In the genomic region with DNA sequence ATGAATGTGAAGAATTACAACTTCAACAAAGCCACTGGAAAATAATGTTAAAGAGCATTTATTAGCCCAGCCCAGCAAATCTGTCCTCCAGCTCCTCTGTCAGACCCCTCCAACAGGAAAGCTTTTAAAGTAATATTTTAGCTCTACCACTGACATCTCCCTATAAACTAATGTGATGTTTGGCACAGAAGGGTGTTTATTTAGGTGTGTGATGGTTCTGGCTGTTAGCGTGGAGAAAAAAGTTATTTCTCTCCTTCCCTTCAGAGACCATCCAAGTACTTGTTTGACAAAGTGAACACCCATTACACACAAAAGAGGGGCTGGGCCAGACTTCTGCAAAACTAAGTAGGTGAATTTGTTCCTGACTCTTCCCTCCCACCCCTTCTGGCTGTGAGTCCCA, we compare ENCODE assay signal across 24 cellular contexts.
"Had no signal": no experiment of that assay in that cellular context is flagged by ENCODE, and none has a peak within 500 bp of the region (broad histone marks: within the 10 kb centered on the region; RNA-seq: fewer than 3 reads in every experiment).

No MANE protein-coding gene starts in this region.

- H3K27me3 Mint-ChIP-seq: activated naive CD4-positive, alpha-beta T cell treated with anti-CD3 and anti-CD28 coated beads, Interleukin-2, amount 50 U/mL, for 24 hours; brain had no signal

- H3K9me3 Mint-ChIP-seq: activated CD8-positive, alpha-beta T cell treated with anti-CD3 and anti-CD28 coated beads for 36 hours; T-helper 1 cell treated with Interleukin-12 subunit alpha and Interleukin-12 subunit beta and Interleukin-4 antibody, amounts not matched to agents 30 μg/mL and 1 μg/mL, for 36 hours had no signal

- H3K4me3 Mint-ChIP-seq: activated CD8-positive, alpha-beta T cell treated with anti-CD3 and anti-CD28 coated beads for 36 hours; activated naive CD4-positive, alpha-beta T cell treated with anti-CD3 and anti-CD28 coated beads, Interleukin-2, amount 50 U/mL, for 24 hours; brain; T-helper 1 cell treated with Interleukin-12 subunit alpha and Interleukin-12 subunit beta and Interleukin-4 antibody, amounts not matched to agents 30 μg/mL and 1 μg/mL, for 36 hours had no signal

- H3K27ac Mint-ChIP-seq: activated CD8-positive, alpha-beta T cell treated with anti-CD3 and anti-CD28 coated beads for 36 hours; activated naive CD4-positive, alpha-beta T cell treated with anti-CD3 and anti-CD28 coated beads, Interleukin-2, amount 50 U/mL, for 24 hours; brain; T-helper 1 cell treated with Interleukin-12 subunit alpha and Interleukin-12 subunit beta and Interleukin-4 antibody, amounts not matched to agents 30 μg/mL and 1 μg/mL, for 36 hours had no signal

- H3K4me1 ChIP-seq: Peyer's patch, SJSA1 had no signal

- DNase-seq: activated CD4-positive, alpha-beta T cell treated with anti-CD3 and anti-CD28 coated beads for 4 hours; activated CD8-positive, alpha-beta memory T cell treated with anti-CD3 and anti-CD28 coated beads, Interleukin-2, amount 50 U/mL, for 4 hours; activated CD8-positive, alpha-beta T cell treated with anti-CD3 and anti-CD28 coated beads for 36 hours; activated naive CD4-positive, alpha-beta T cell; aorta; Kasumi-1; KBM-7; NCI-H1105 treated with DMSO at 0.1 percent for 48 hours; NCI-H1436 treated with DMSO at 0.1 percent for 48 hours; NCI-H187 treated with DMSO at 0.1 percent for 48 hours; NCI-H2107; NCI-H2171 treated with DMSO at 0.1 percent for 48 hours; NCI-H345; NCI-H510A; NCI-H526 treated with DMSO at 0.1 percent for 48 hours; NCI-H82; Peyer's patch; Right ventricle myocardium superior had no signal

- H3K9me3 ChIP-seq: Peyer's patch, SJSA1 had no signal

- H3K36me3 Mint-ChIP-seq: activated naive CD4-positive, alpha-beta T cell treated with anti-CD3 and anti-CD28 coated beads, Interleukin-2, amount 50 U/mL, for 24 hours; brain had no signal

- H3K4me1 Mint-ChIP-seq: activated naive CD4-positive, alpha-beta T cell treated with anti-CD3 and anti-CD28 coated beads, Interleukin-2, amount 50 U/mL, for 24 hours had no signal

- H3K27me3 ChIP-seq: cardiac muscle cell, Peyer's patch, SJSA1 had no signal

- H3K36me3 ChIP-seq: cardiac muscle cell, Peyer's patch, SJSA1 had no signal

- H3K4me3 ChIP-seq: cardiac muscle cell, Peyer's patch, SJSA1 had no signal

- H3K27ac ChIP-seq: cardiac muscle cell, Peyer's patch, RWPE1, SJSA1 had no signal
